ENCODE assay signal across 8 cellular contexts in genomic region chr4:123649248-123649643, GRCh38.
A peak's percentile ranks its signal among the peaks of the same experiment; 100 is the strongest.
DNase-seq lines count a peak whose midpoint lies in the region; ATAC-seq, FAIRE-seq and TF ChIP-seq lines count a peak whose summit lies in the region.

No MANE protein-coding gene starts in this region.

- no peaks in the 10 kb centered on the region for H3K36me3 ChIP-seq in kidney (ENCODE audit: control insufficient read depth in 1 of 2, insufficient read depth in 2 of 2, low read length in 2 of 2)
- H3K36me3 ChIP-seq in MG63 = no peaks in the 10 kb centered on the region

- no peaks in the 10 kb centered on the region for H3K9me3 ChIP-seq in kidney (ENCODE audit: control insufficient read depth in 1 of 2, low read length in 2 of 2)
- H3K9me3 ChIP-seq in MG63 = no peaks in the 10 kb centered on the region

- no peak for TF ChIP-seq CTCF in kidney (IDR thresholded peaks at IDR 0.05; ENCODE audit: borderline replicate concordance, extremely low read depth, insufficient read depth)

- H3K27me3 ChIP-seq in MG63 = no peaks in the 10 kb centered on the region

- peaks cover 0 to 24% of the 10 kb centered on the region in 2 donors for H3K4me1 ChIP-seq in kidney (ENCODE audit: control insufficient read depth in 1 of 2, insufficient read depth in 1 of 2, low read depth in 1 of 2, low read length in 2 of 2)

- ATAC-seq in GM21576 (IDR thresholded peaks at IDR 0.05; ENCODE audit: unreplicated experiment) = peak; percentile 94

- DNase-seq in CD1c-positive myeloid dendritic cell (ENCODE audit: extremely low spot score) = peak; percentile 17
- DNase-seq in NCI-H146 treated with DMSO at 0.1 percent for 48 hours (lab: John Stamatoyannopoulos, UW; ENCODE audit: unreplicated experiment) = peak; percentile 25
- no peak for DNase-seq in kidney
- no peak for DNase-seq in activated effector memory CD4-positive, alpha-beta T cell treated with Interleukin-2 at 50 U/mL for 16 hours
- DNase-seq in hepatic stellate cell (ENCODE audit: low spot score) = no peak
- no peak for DNase-seq in nucleus accumbens (lab: John Stamatoyannopoulos, UW)
- DNase-seq in MG63 = no peak

- intact Hi-C loops in kidney (cut with DNase I) = no loop called here

- FAIRE-seq in kidney (lab: Jason Lieb, UNC) = no peak

- H3K4me3 ChIP-seq in kidney (ENCODE audit: low read length in 2 of 2) = peak overlapping the region in 1 of 2 donors; percentile 47
- no peak overlapping the region for H3K4me3 ChIP-seq in MG63

- no peak overlapping the region for H3K9ac ChIP-seq in kidney (ENCODE audit: low read length in 2 of 2)

- peak overlapping the region; percentile 12 to 24 for H3K27ac ChIP-seq in kidney (ENCODE audit: low read depth in 2 of 2, low read length in 2 of 2)

Comparison
In these comparisons a context has a peak if more than half of its experiments do, and no peak if none do; other contexts are left out.
1. DNase-seq: peak in CD1c-positive myeloid dendritic cell (single experiment) and NCI-H146 treated with DMSO at 0.1 percent for 48 hours (single experiment); none in kidney (single experiment), activated effector memory CD4-positive, alpha-beta T cell treated with Interleukin-2 at 50 U/mL for 16 hours (single experiment), hepatic stellate cell (single experiment), nucleus accumbens (0 of 56) and MG63 (single experiment).